Comparison of ENCODE assay signal across 8 cellular contexts in genomic region chr9:36192196-36192595, GRCh38. TPM values are rescaled to one million over a fixed set of nuclear protein-coding genes. Genes with fewer than 3 reads are reported as not detected.
A peak's percentile ranks its signal among the peaks of the same experiment; 100 is the strongest.
DNase-seq lines count a peak whose midpoint lies in the region; ATAC-seq and TF ChIP-seq lines count a peak whose summit lies in the region.

No MANE protein-coding gene starts in this region.

- peaks cover 0 to 5% of the 10 kb centered on the region in 2 donors for H3K27me3 Mint-ChIP-seq in T-cell

- H3K4me3 ChIP-seq in gastroesophageal sphincter, result peak overlapping the region; percentile 81 to 83
- peak overlapping the region; percentile 76 to 97 (median 89) for H3K4me3 ChIP-seq in skin epidermis

- H3K36me3 Mint-ChIP-seq in T-cell, result peaks cover 18% of the 10 kb centered on the region

- CTCF ChIA-PET in HEK293T (lab: Yijun Ruan, JAX) (no interaction called here), T-cell (lab: Charles Lee) (interaction anchor here (0.6 to 2.3 kb wide), 3 partner anchors 9 to 1109 kb away, joined by 3 to 19 read pairs (median 3); no protein-coding TSS in a partner anchor)

- peaks cover 46 to 62% (median 55%) of the 10 kb centered on the region in 3 donors for H3K4me1 Mint-ChIP-seq in T-cell

- H3K27ac ChIP-seq in gastroesophageal sphincter, result no peak overlapping the region
- peak overlapping the region in 9 of 21 experiments; percentile 91 to 99 (median 92) for H3K27ac ChIP-seq in skin epidermis

- no peaks in the 10 kb centered on the region for H3K9me3 ChIP-seq in gastroesophageal sphincter

- POLR2A ChIA-PET in HEK293T (lab: Yijun Ruan, JAX) (interaction anchor here (1.0 to 1.4 kb wide), 3 partner anchors 17 to 156 kb away, joined by 3 to 4 read pairs (median 3); partner anchors contain the start of gene RECK), T-cell (lab: Charles Lee) (interaction anchor here in 1 of 2 donors (0.6 kb wide), 2 partner anchors 403 to 1547 kb away, joined by 3 to 4 read pairs; no protein-coding TSS in a partner anchor)

- peaks cover 19 to 53% (median 31%) of the 10 kb centered on the region in 3 donors for H3K4me1 ChIP-seq in gastroesophageal sphincter

- peaks cover 0 to 6% of the 10 kb centered on the region in 2 donors for H3K36me3 ChIP-seq in gastroesophageal sphincter

- in situ Hi-C loops in GM13976 (cut with MboI; ENCODE audit: low sequenced_read_pairs, unreplicated experiment), result no loop called here

- H3K9me3 Mint-ChIP-seq in T-cell, result no peaks in the 10 kb centered on the region

- 59 to 66% methylated on average over 2 to 4 of the region's 4 CpGs for WGBS in gastroesophageal sphincter (ENCODE audit: low coverage in 1 of 2), 2 donors

- DNase-seq in HEK293T (ENCODE audit: extremely low spot score), result peak; percentile 46
- DNase-seq in T-cell, result no peak
- DNase-seq in activated CD8-positive, alpha-beta memory T cell treated with anti-CD3 and anti-CD28 coated beads, Interleukin-2, amount 50 U/mL, for 48 hours, result no peak
- no peak for DNase-seq in stimulated activated CD4-positive, alpha-beta T cell treated with anti-CD3 and anti-CD28 coated beads, Interleukin-1b, Interleukin-23, amount 100 ng/mL, for 48 hours
- DNase-seq in GM13976 (ENCODE audit: low spot score), result no peak

- peak overlapping the region; percentile 91 to 94 (median 92) for H3K4me3 Mint-ChIP-seq in T-cell

- no peak for TF ChIP-seq CTCF in gastroesophageal sphincter (IDR thresholded peaks at IDR 0.05)
- TF ChIP-seq CTCF in GM13976 (IDR thresholded peaks at IDR 0.05; ENCODE audit: borderline replicate concordance, control extremely low read depth, extremely low read depth, insufficient read depth, missing control alignments), result no peak

- H3K27ac Mint-ChIP-seq in T-cell, result peak overlapping the region in 1 of 2 donors; percentile 88

- no peak for TF ChIP-seq POLR2A in gastroesophageal sphincter (IDR thresholded peaks at IDR 0.05)

- ATAC-seq in T-cell (replicated peaks in 1 of 4) (no peak), gastroesophageal sphincter (no peak), HG02870 (IDR thresholded peaks at IDR 0.05; ENCODE audit: unreplicated experiment) (no peak)

- H3K27me3 ChIP-seq in gastroesophageal sphincter, result no peaks in the 10 kb centered on the region

- no peak for TF ChIP-seq EP300 in gastroesophageal sphincter (IDR thresholded peaks at IDR 0.05)

TF ChIP-seq in HEK293T, 16 proteins besides CTCF, POLR2A, EP300 and RAD21:
- TF ChIP-seq ELF4 (IDR thresholded peaks at IDR 0.05), result no peak
- TF ChIP-seq L3MBTL2 (conservative IDR thresholded peaks at IDR 0.05), result no peak
- peak; percentile 79 for TF ChIP-seq PKNOX1 (IDR thresholded peaks at IDR 0.05)
- TF ChIP-seq TARDBP (IDR thresholded peaks at IDR 0.05), result no peak
- no peak for TF ChIP-seq LEF1 (IDR thresholded peaks at IDR 0.05; ENCODE audit: borderline replicate concordance)
- no peak for TF ChIP-seq BHLHE40 (IDR thresholded peaks at IDR 0.05; ENCODE audit: borderline replicate concordance)
- no peak for TF ChIP-seq NFRKB (IDR thresholded peaks at IDR 0.05)
- no peak for TF ChIP-seq FOXK2 (IDR thresholded peaks at IDR 0.05)

RNA-seq across cellular contexts. Expression of gene CLTA, which starts 1.5 kb away (rescaled TPM):
- total RNA-seq in T-cell (10 to 100 TPM; 40.2 to 79.0 (median 70.0) TPM), gastroesophageal sphincter (100 to 1,000 TPM; 136 to 195 (median 158) TPM)

RNA-seq across cellular contexts. Expression of gene CCIN, which starts 23.0 kb away (rescaled TPM):
- total RNA-seq in T-cell, result under 1 TPM in 3 of 5 donors, not detected in 2; 0.13 to 0.84 (median 0.68) TPM
- total RNA-seq in gastroesophageal sphincter, result 1 to 10 TPM in 2 of 4 donors, under 1 TPM in 1, not detected in 1; 0.31 to 1.7 (median 1.5) TPM

RNA-seq across cellular contexts. Expression of gene GLIPR2, which starts 55.7 kb away (rescaled TPM):
- total RNA-seq in T-cell (10 to 100 TPM; 25.6 to 37.8 (median 28.7) TPM), gastroesophageal sphincter (10 to 100 TPM; 52.8 to 76.8 (median 59.8) TPM)
